ENCODE assay signal across 13 cellular contexts in genomic region chr3:30623375-30623774, GRCh38. TPM values are rescaled to one million over a fixed set of nuclear protein-coding genes. Genes with fewer than 3 reads are reported as not detected.
A peak's percentile ranks its signal among the peaks of the same experiment; 100 is the strongest.
DNase-seq lines count a peak whose midpoint lies in the region; ATAC-seq lines count a peak whose summit lies in the region.
"Had no signal": no experiment of that assay in that cellular context is flagged by ENCODE, and none has a peak within 500 bp of the region (broad histone marks: within the 10 kb centered on the region; RNA-seq: fewer than 3 reads in every experiment).

No MANE protein-coding gene starts in this region.

- H3K9me3 ChIP-seq in CD4-positive, CD25-positive, alpha-beta regulatory T cell (ENCODE audit: control insufficient read depth in 2 of 2, low read length in 2 of 2): no peaks in the 10 kb centered on the region
- no peaks in the 10 kb centered on the region for H3K9me3 ChIP-seq in naive thymus-derived CD4-positive, alpha-beta T cell (ENCODE audit: control insufficient read depth in 2 of 3, low read length in 3 of 3)
- H3K9me3 ChIP-seq: thoracic aorta had no signal

- peak overlapping the region; percentile 68 to 95 (median 89) for H3K27ac Mint-ChIP-seq in CD4-positive, CD25-positive, alpha-beta regulatory T cell
- peak overlapping the region; percentile 84 for H3K27ac Mint-ChIP-seq in activated T-helper 2 cell treated with anti-CD3 and anti-CD28 coated beads, Interferon-gamma antibody, Interleukin-2, Interleukin-4, amounts not matched to agents 10 μg/mL and 5 μg/mL and 100 μg/mL, durations not matched to agents 14 hours and 24 hours and 36 hours
- H3K27ac Mint-ChIP-seq in naive thymus-derived CD4-positive, alpha-beta T cell: peak overlapping the region; percentile 83 to 98 (median 94)
- H3K27ac Mint-ChIP-seq: mesothelial cell of epicardium had no signal

- peak overlapping the region; percentile 14 to 68 (median 60) for H3K4me3 Mint-ChIP-seq in CD4-positive, CD25-positive, alpha-beta regulatory T cell
- H3K4me3 Mint-ChIP-seq in activated T-helper 2 cell treated with anti-CD3 and anti-CD28 coated beads, Interferon-gamma antibody, Interleukin-2, Interleukin-4, amounts not matched to agents 10 μg/mL and 5 μg/mL and 100 μg/mL, durations not matched to agents 14 hours and 24 hours and 36 hours (ENCODE audit: low read depth): peak overlapping the region; percentile 42
- peak overlapping the region; percentile 61 to 100 (median 78) for H3K4me3 Mint-ChIP-seq in naive thymus-derived CD4-positive, alpha-beta T cell
- H3K4me3 Mint-ChIP-seq: mesothelial cell of epicardium had no signal

- H3K36me3 ChIP-seq in CD4-positive, CD25-positive, alpha-beta regulatory T cell (ENCODE audit: control insufficient read depth, insufficient read depth, low read length): peaks cover 14% of the 10 kb centered on the region
- H3K36me3 ChIP-seq in naive thymus-derived CD4-positive, alpha-beta T cell (ENCODE audit: control insufficient read depth in 2 of 3, insufficient read depth in 3 of 3, low read length in 3 of 3): peaks cover 0 to 11% (median 0%) of the 10 kb centered on the region in 3 experiments

- DNase-seq in CD4-positive, CD25-positive, alpha-beta regulatory T cell: no peak
- DNase-seq in activated T-helper 2 cell treated with anti-CD3 and anti-CD28 coated beads, Interferon-gamma antibody, Interleukin-2, Interleukin-4, amounts not matched to agents 10 μg/mL and 5 μg/mL and 100 μg/mL, durations not matched to agents 14 hours and 24 hours and 36 hours (ENCODE audit: low spot score): no peak
- DNase-seq in naive thymus-derived CD4-positive, alpha-beta T cell: peak in 1 of 9 donors; percentile 7
- no peak for DNase-seq in activated effector memory CD4-positive, alpha-beta T cell treated with Interleukin-2 at 50 U/mL for 16 hours
- DNase-seq in NCI-H82 treated with DMSO at 0.1 percent for 48 hours (lab: John Stamatoyannopoulos, UW; ENCODE audit: unreplicated experiment): no peak
- no peak for DNase-seq in NCI-H345 treated with DMSO at 0.1 percent for 48 hours (lab: John Stamatoyannopoulos, UW; ENCODE audit: unreplicated experiment)
- DNase-seq: DMS 273 treated with DMSO at 0.1 percent for 48 hours, NCI-H2029 treated with DMSO at 0.1 percent for 48 hours had no signal

- no peaks in the 10 kb centered on the region for H3K27me3 ChIP-seq in CD4-positive, CD25-positive, alpha-beta regulatory T cell (ENCODE audit: control insufficient read depth, insufficient read depth, low read length)
- no peaks in the 10 kb centered on the region for H3K27me3 ChIP-seq in naive thymus-derived CD4-positive, alpha-beta T cell (ENCODE audit: control insufficient read depth in 2 of 2, insufficient read depth in 2 of 2, low read length in 2 of 2)

- POLR2A ChIA-PET in naive thymus-derived CD4-positive, alpha-beta T cell (lab: Charles Lee): interaction anchor here (0.9 to 27.4 kb wide), 5 partner anchors 14 to 131 kb away, joined by 3 to 853 read pairs (median 4); partner anchors contain the start of gene TGFBR2

- peak overlapping the region; percentile 55 for H3K4me3 ChIP-seq in CD4-positive, CD25-positive, alpha-beta regulatory T cell (ENCODE audit: low read depth, low read length)
- peak overlapping the region; percentile 14 for H3K4me3 ChIP-seq in naive thymus-derived CD4-positive, alpha-beta T cell (ENCODE audit: low read length)
- H3K4me3 ChIP-seq: GM12878, thoracic aorta had no signal

- intact Hi-C loops in activated T-helper 2 cell treated with anti-CD3 and anti-CD28 coated beads, Interferon-gamma antibody, Interleukin-2, Interleukin-4, amounts not matched to agents 10 μg/mL and 5 μg/mL and 100 μg/mL, durations not matched to agents 14 hours and 24 hours and 36 hours (cut with micrococcal nuclease): no loop called here
- intact Hi-C loops in naive thymus-derived CD4-positive, alpha-beta T cell (cut with micrococcal nuclease): loop anchor here in 1 of 2 donors (10.0 kb wide), 1 partner anchor 399 kb away; no protein-coding TSS in a partner anchor

- peaks cover 36% of the 10 kb centered on the region for H3K36me3 Mint-ChIP-seq in CD4-positive, CD25-positive, alpha-beta regulatory T cell
- H3K36me3 Mint-ChIP-seq in activated T-helper 2 cell treated with anti-CD3 and anti-CD28 coated beads, Interferon-gamma antibody, Interleukin-2, Interleukin-4, amounts not matched to agents 10 μg/mL and 5 μg/mL and 100 μg/mL, durations not matched to agents 14 hours and 24 hours and 36 hours (ENCODE audit: low read depth): peaks cover 60% of the 10 kb centered on the region
- peaks cover 22 to 59% (median 53%) of the 10 kb centered on the region in 5 donors for H3K36me3 Mint-ChIP-seq in naive thymus-derived CD4-positive, alpha-beta T cell

- H3K4me1 ChIP-seq in CD4-positive, CD25-positive, alpha-beta regulatory T cell (ENCODE audit: control insufficient read depth, insufficient read depth, low read length, poor library complexity, severe bottlenecking): peaks cover 86% of the 10 kb centered on the region
- H3K4me1 ChIP-seq in naive thymus-derived CD4-positive, alpha-beta T cell (ENCODE audit: control insufficient read depth in 2 of 2, insufficient read depth in 2 of 2, low read length in 2 of 2): peaks cover 74 to 98% of the 10 kb centered on the region in 2 donors

- no peak for ATAC-seq in CD4-positive, CD25-positive, alpha-beta regulatory T cell (ENCODE audit: low read depth in 2 of 2)
- ATAC-seq in GM18867 (IDR thresholded peaks at IDR 0.05; ENCODE audit: unreplicated experiment): peak; percentile 15
- ATAC-seq in naive thymus-derived CD4-positive, alpha-beta T cell: no peak
- ATAC-seq in GM19467 (IDR thresholded peaks at IDR 0.05; ENCODE audit: unreplicated experiment): no peak
- ATAC-seq: GM12878 had no signal

- peaks cover 0 to 2% (median 0%) of the 10 kb centered on the region in 7 donors for H3K9me3 Mint-ChIP-seq in CD4-positive, CD25-positive, alpha-beta regulatory T cell
- peaks cover 3% of the 10 kb centered on the region for H3K9me3 Mint-ChIP-seq in activated T-helper 2 cell treated with anti-CD3 and anti-CD28 coated beads, Interferon-gamma antibody, Interleukin-2, Interleukin-4, amounts not matched to agents 10 μg/mL and 5 μg/mL and 100 μg/mL, durations not matched to agents 14 hours and 24 hours and 36 hours
- peaks cover 0 to 4% (median 0%) of the 10 kb centered on the region in 11 donors for H3K9me3 Mint-ChIP-seq in naive thymus-derived CD4-positive, alpha-beta T cell
- H3K9me3 Mint-ChIP-seq: mesothelial cell of epicardium had no signal

- H3K4me1 Mint-ChIP-seq in CD4-positive, CD25-positive, alpha-beta regulatory T cell: peaks cover 45 to 94% (median 67%) of the 10 kb centered on the region in 4 donors
- H3K4me1 Mint-ChIP-seq in activated T-helper 2 cell treated with anti-CD3 and anti-CD28 coated beads, Interferon-gamma antibody, Interleukin-2, Interleukin-4, amounts not matched to agents 10 μg/mL and 5 μg/mL and 100 μg/mL, durations not matched to agents 14 hours and 24 hours and 36 hours (ENCODE audit: low read depth): peaks cover 79% of the 10 kb centered on the region
- peaks cover 70 to 100% (median 96%) of the 10 kb centered on the region in 7 donors for H3K4me1 Mint-ChIP-seq in naive thymus-derived CD4-positive, alpha-beta T cell

- CTCF ChIA-PET in naive thymus-derived CD4-positive, alpha-beta T cell (lab: Charles Lee): interaction anchor here (0.7 kb wide), 1 partner anchor 512 kb away, joined by 3 read pairs; no protein-coding TSS in a partner anchor

- H3K27ac ChIP-seq in CD4-positive, CD25-positive, alpha-beta regulatory T cell (ENCODE audit: insufficient read depth, low read length, poor library complexity, severe bottlenecking): peak overlapping the region; percentile 47
- H3K27ac ChIP-seq in naive thymus-derived CD4-positive, alpha-beta T cell (ENCODE audit: low read depth, low read length): peak overlapping the region; percentile 45

- no peaks in the 10 kb centered on the region for H3K27me3 Mint-ChIP-seq in CD4-positive, CD25-positive, alpha-beta regulatory T cell
- no peaks in the 10 kb centered on the region for H3K27me3 Mint-ChIP-seq in activated T-helper 2 cell treated with anti-CD3 and anti-CD28 coated beads, Interferon-gamma antibody, Interleukin-2, Interleukin-4, amounts not matched to agents 10 μg/mL and 5 μg/mL and 100 μg/mL, durations not matched to agents 14 hours and 24 hours and 36 hours (ENCODE audit: low read depth)
- no peaks in the 10 kb centered on the region for H3K27me3 Mint-ChIP-seq in naive thymus-derived CD4-positive, alpha-beta T cell

RNA-seq across cellular contexts. Expression of gene TGFBR2, which starts 17.0 kb away (rescaled TPM):
- total RNA-seq in CD4-positive, CD25-positive, alpha-beta regulatory T cell: 57.4 TPM
- 10 to 100 TPM; 35.8 to 92.6 (median 61.0) TPM for polyA plus RNA-seq in CD4-positive, CD25-positive, alpha-beta regulatory T cell
- total RNA-seq in activated T-helper 2 cell treated with anti-CD3 and anti-CD28 coated beads, Interferon-gamma antibody, Interleukin-2, Interleukin-4, amounts not matched to agents 10 μg/mL and 5 μg/mL and 100 μg/mL, durations not matched to agents 14 hours and 24 hours and 36 hours: 19.5 and 19.8 TPM in 2 replicates
- total RNA-seq in naive thymus-derived CD4-positive, alpha-beta T cell: 100 to 1,000 TPM in 4 of 5 experiments, 10 to 100 TPM in 1; 63.0 to 171 (median 155) TPM
- polyA plus RNA-seq in naive thymus-derived CD4-positive, alpha-beta T cell: 100 to 1,000 TPM; 150 to 263 TPM
